In genomic region chr17:63698381-63698885, GRCh38 we compare ENCODE assay signal across 8 cellular contexts. TPM values are rescaled to one million over a fixed set of nuclear protein-coding genes. Genes with fewer than 3 reads are reported as not detected.
DNase-seq lines count a peak whose midpoint lies in the region; ATAC-seq and TF ChIP-seq lines count a peak whose summit lies in the region.

No MANE protein-coding gene starts in this region.

- no peaks in the 10 kb centered on the region for H3K9me3 ChIP-seq in lower lobe of right lung
- no peaks in the 10 kb centered on the region for H3K9me3 ChIP-seq in upper lobe of right lung

- H3K27ac Mint-ChIP-seq in activated naive CD8-positive, alpha-beta T cell treated with anti-CD3 and anti-CD28 coated beads for 36 hours: peak overlapping the region; percentile 94

- H3K27me3 ChIP-seq in lower lobe of right lung (ENCODE audit: low read depth) (no peaks in the 10 kb centered on the region), upper lobe of right lung (no peaks in the 10 kb centered on the region)

- H3K4me3 ChIP-seq in lower lobe of right lung (peak overlapping the region; percentile 49), upper lobe of right lung (peak overlapping the region; percentile 57)

- H3K4me3 Mint-ChIP-seq in activated naive CD8-positive, alpha-beta T cell treated with anti-CD3 and anti-CD28 coated beads for 36 hours: peak overlapping the region; percentile 91

- peaks cover 65% of the 10 kb centered on the region for H3K4me1 Mint-ChIP-seq in activated naive CD8-positive, alpha-beta T cell treated with anti-CD3 and anti-CD28 coated beads for 36 hours

- no peaks in the 10 kb centered on the region for H3K9me3 Mint-ChIP-seq in activated naive CD8-positive, alpha-beta T cell treated with anti-CD3 and anti-CD28 coated beads for 36 hours

- intact Hi-C loops in left cardiac atrium (cut with DNase I): no loop called here
- intact Hi-C loops in Right ventricle myocardium inferior (cut with DNase I): loop anchor here (5.0 kb wide), 1 partner anchor 76 kb away; the partner anchor contains the start of gene MAP3K3
- intact Hi-C loops in lower lobe of right lung (cut with DNase I): no loop called here
- intact Hi-C loops in upper lobe of right lung (cut with DNase I): no loop called here

- peak; percentile 32 for DNase-seq in left cardiac atrium
- no peak for DNase-seq in Right ventricle myocardium inferior (ENCODE audit: missing footprints)
- DNase-seq in activated naive CD8-positive, alpha-beta T cell treated with anti-CD3 and anti-CD28 coated beads for 36 hours: peak; percentile 47
- no peak for DNase-seq in lower lobe of right lung
- DNase-seq in upper lobe of right lung: no peak
- no peak for DNase-seq in HT-29 (ENCODE audit: low spot score)
- no peak for DNase-seq in GM13977 (ENCODE audit: low spot score)

- in situ Hi-C loops in GM13977 (cut with MboI; ENCODE audit: low pct_unique_long_range_greater_than_20kb, low sequenced_read_pairs, unreplicated experiment): no loop called here

- no peaks in the 10 kb centered on the region for H3K27me3 Mint-ChIP-seq in activated naive CD8-positive, alpha-beta T cell treated with anti-CD3 and anti-CD28 coated beads for 36 hours

- H3K4me1 ChIP-seq in lower lobe of right lung (peaks cover 42% of the 10 kb centered on the region), upper lobe of right lung (peaks cover 28% of the 10 kb centered on the region)

- ATAC-seq in left cardiac atrium (peak in 1 of 2 donors; percentile 0), Right ventricle myocardium inferior (no peak), lower lobe of right lung (peak in 1 of 2 donors; percentile 7), upper lobe of right lung (no peak), HG02571 (IDR thresholded peaks at IDR 0.05; ENCODE audit: unreplicated experiment) (no peak)

- H3K36me3 ChIP-seq in lower lobe of right lung (peaks cover 26% of the 10 kb centered on the region), upper lobe of right lung (peaks cover 22% of the 10 kb centered on the region)

- peaks cover 55% of the 10 kb centered on the region for H3K36me3 Mint-ChIP-seq in activated naive CD8-positive, alpha-beta T cell treated with anti-CD3 and anti-CD28 coated beads for 36 hours

- TF ChIP-seq CTCF in lower lobe of right lung (IDR thresholded peaks at IDR 0.05) (no peak), upper lobe of right lung (IDR thresholded peaks at IDR 0.05) (no peak), GM13977 (IDR thresholded peaks at IDR 0.05; ENCODE audit: extremely low read depth, insufficient read depth, missing control alignments) (no peak)

- H3K27ac ChIP-seq in lower lobe of right lung (peak overlapping the region; percentile 84), upper lobe of right lung (peak overlapping the region; percentile 82)

RNA-seq across cellular contexts. Expression of gene LIMD2, which starts 1.5 kb away (rescaled TPM):
- total RNA-seq in left cardiac atrium (1 to 10 TPM; 6.6 to 9.6 TPM), Right ventricle myocardium inferior (3.4 TPM), lower lobe of right lung (25.9 TPM), upper lobe of right lung (22.9 TPM)
- 100 to 1,000 TPM; 173 to 179 TPM for total RNA-seq in activated naive CD8-positive, alpha-beta T cell treated with anti-CD3 and anti-CD28 coated beads for 36 hours
- total RNA-seq in HT-29 (2014; rRNA removed; shearing (Covaris generic)): 2.2 and 2.8 TPM in 2 replicates

RNA-seq across cellular contexts. Expression of gene STRADA, which starts 43.2 kb away (rescaled TPM):
- total RNA-seq in left cardiac atrium: 10 to 100 TPM; 21.2 to 23.7 TPM
- 13.3 TPM for total RNA-seq in Right ventricle myocardium inferior
- 10 to 100 TPM; 39.1 to 40.9 TPM for total RNA-seq in activated naive CD8-positive, alpha-beta T cell treated with anti-CD3 and anti-CD28 coated beads for 36 hours
- 32.8 TPM for total RNA-seq in lower lobe of right lung
- 30.2 TPM for total RNA-seq in upper lobe of right lung
- total RNA-seq in HT-29 (2014; rRNA removed; shearing (Covaris generic)): 5.2 and 6.6 TPM in 2 replicates

Comparison
In these comparisons a context has a peak if more than half of its experiments do, and no peak if none do; other contexts are left out.
1. DNase-seq: peak in left cardiac atrium (single experiment) and activated naive CD8-positive, alpha-beta T cell treated with anti-CD3 and anti-CD28 coated beads for 36 hours (single experiment); none in Right ventricle myocardium inferior (single experiment), lower lobe of right lung (single experiment), upper lobe of right lung (single experiment), HT-29 (single experiment) and GM13977 (single experiment).